26 cellular contexts compared by ENCODE assay signal in the genomic region with DNA sequence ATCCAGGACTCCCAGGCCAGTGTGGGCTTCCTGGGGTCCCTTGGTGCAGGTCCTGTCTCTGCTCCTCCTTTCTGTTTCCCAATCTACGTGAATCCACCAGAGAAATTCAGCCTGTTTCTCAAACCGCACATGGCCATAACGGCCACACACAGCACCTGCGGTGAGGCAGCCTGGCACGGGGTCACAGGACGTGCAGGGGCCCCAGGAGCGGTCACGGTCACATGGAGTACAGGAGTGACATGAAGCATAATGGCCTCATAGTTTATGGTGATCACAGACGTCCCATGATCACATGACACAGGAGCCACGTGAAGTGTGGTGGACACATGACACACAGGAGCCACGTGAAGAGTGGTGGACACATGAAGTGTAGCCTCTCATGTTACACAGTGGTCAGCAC.
"Had no signal": no experiment of that assay in that cellular context is flagged by ENCODE, and none has a peak within 500 bp of the region (broad histone marks: within the 10 kb centered on the region; RNA-seq: fewer than 3 reads in every experiment).

No MANE protein-coding gene starts in this region.

- H3K9me3 ChIP-seq: adrenal gland, ascending aorta, neutrophil, ovary, psoas muscle, transverse colon, vagina had no signal

- FAIRE-seq: keratinocyte, small intestine had no signal

- H3K4me3 ChIP-seq: adrenal gland, ascending aorta, ovary, psoas muscle, transverse colon, vagina had no signal

- ATAC-seq: activated T-helper 17 cell treated with anti-CD3 and anti-CD28 coated beads, Interleukin-2, amount 50 U/mL, for 72 hours; left colon; naive thymus-derived CD8-positive, alpha-beta T cell; psoas muscle; sciatic nerve; stimulated activated naive B cell treated with anti-CD40 and anti-IgM and Interleukin-4, amounts not matched to agents 10 μg/mL and 1 μg/mL and 100 μg/mL, for 72 hours had no signal

- H3K27me3 ChIP-seq: adrenal gland, ascending aorta, brain microvascular endothelial cell, ovary, transverse colon, vagina had no signal

- H3K36me3 ChIP-seq: adrenal gland, ascending aorta, brain microvascular endothelial cell, neutrophil, ovary, transverse colon, vagina had no signal

- H3K27ac ChIP-seq: adrenal gland, ascending aorta, brain microvascular endothelial cell, neutrophil, ovary, psoas muscle, transverse colon, vagina had no signal

- H3K4me1 ChIP-seq: ascending aorta, psoas muscle, transverse colon, vagina had no signal

- DNase-seq: activated CD4-positive, alpha-beta memory T cell treated with anti-CD3 and anti-CD28 coated beads, Interleukin-2, amount 10 ng/mL, durations not matched to agents 7 days and 5 days; activated CD4-positive, alpha-beta T cell treated with anti-CD3 and anti-CD28 coated beads for 48 hours; activated naive CD4-positive, alpha-beta T cell; activated T-cell treated with anti-CD3 and anti-CD28 coated beads, Interleukin-2, amount 50 U/mL, for 24 hours; brain microvascular endothelial cell; central memory CD4-positive, alpha-beta T cell; dermis blood vessel endothelial cell; effector CD8-positive, alpha-beta T cell; erythroblast; foreskin fibroblast; left colon; naive thymus-derived CD8-positive, alpha-beta T cell; ovary; psoas muscle; small intestine; stimulated activated CD4-positive, alpha-beta T cell treated with anti-CD3 and anti-CD28 coated beads, Interleukin-15, amount 100 ng/mL, for 24 hours; stimulated activated naive B cell treated with anti-CD40 and anti-IgM and Interleukin-4, amounts not matched to agents 10 μg/mL and 1 μg/mL and 100 μg/mL, for 72 hours; T1000; transverse colon had no signal
